26 cellular contexts compared by ENCODE assay signal in genomic region chrX:8033175-8033574, GRCh38.
"Had no signal": no experiment of that assay in that cellular context is flagged by ENCODE, and none has a peak within 500 bp of the region (broad histone marks: within the 10 kb centered on the region; RNA-seq: fewer than 3 reads in every experiment).

No MANE protein-coding gene starts in this region.

- H3K4me3 ChIP-seq: colonic mucosa, dorsolateral prefrontal cortex, esophagus squamous epithelium, gastrocnemius medialis, heart left ventricle, lung, upper lobe of right lung had no signal

- H3K4me3 Mint-ChIP-seq: activated naive CD8-positive, alpha-beta T cell treated with anti-CD3 and anti-CD28 coated beads, Interleukin-2, amount 10 ng/mL, durations not matched to agents 7 days and 5 days; activated T-helper 17 cell treated with anti-CD3 and anti-CD28 coated beads, Interleukin-2, amount 50 U/mL, for 72 hours; effector memory CD8-positive, alpha-beta T cell; naive thymus-derived CD4-positive, alpha-beta T cell had no signal

- DNase-seq: activated CD4-positive, alpha-beta T cell treated with anti-CD3 and anti-CD28 coated beads, Interleukin-2, amount 50 U/mL, for 1 hour; activated CD4-positive, CD25-positive, alpha-beta regulatory T cell treated with anti-CD3 and anti-CD28 coated beads, Interleukin-2, amount 50 U/mL, for 72 hours; activated naive CD4-positive, alpha-beta T cell; activated naive CD8-positive, alpha-beta T cell treated with anti-CD3 and anti-CD28 coated beads, Interleukin-2, amount 10 ng/mL, durations not matched to agents 7 days and 5 days; activated T-cell treated with anti-CD3 and anti-CD28 coated beads, Interleukin-2, amount 50 U/mL, for 1 hour; amniotic stem cell; colonic mucosa; dorsolateral prefrontal cortex; effector memory CD8-positive, alpha-beta T cell; esophagus squamous epithelium; gastrocnemius medialis; heart left ventricle; naive thymus-derived CD4-positive, alpha-beta T cell; stimulated activated CD4-positive, alpha-beta T cell treated with anti-CD3 and anti-CD28 coated beads, Interleukin-2, amount 100 ng/mL, for 48 hours; stimulated activated CD8-positive, alpha-beta memory T cell treated with anti-CD3 and anti-CD28 coated beads, Interleukin-4, amount 100 ng/mL, for 48 hours; stimulated activated naive CD4-positive, alpha-beta T cell; T-helper 1 cell; upper lobe of right lung; WERI-Rb-1 had no signal

- ATAC-seq: activated T-helper 17 cell treated with anti-CD3 and anti-CD28 coated beads, Interleukin-2, amount 50 U/mL, for 72 hours; effector memory CD8-positive, alpha-beta T cell; gastrocnemius medialis; heart left ventricle; left lobe of liver; naive thymus-derived CD4-positive, alpha-beta T cell; upper lobe of right lung had no signal

- H3K27ac Mint-ChIP-seq: activated naive CD8-positive, alpha-beta T cell treated with anti-CD3 and anti-CD28 coated beads, Interleukin-2, amount 10 ng/mL, durations not matched to agents 7 days and 5 days; activated T-helper 17 cell treated with anti-CD3 and anti-CD28 coated beads, Interleukin-2, amount 50 U/mL, for 72 hours; effector memory CD8-positive, alpha-beta T cell; naive thymus-derived CD4-positive, alpha-beta T cell had no signal

- H3K4me1 Mint-ChIP-seq: activated T-helper 17 cell treated with anti-CD3 and anti-CD28 coated beads, Interleukin-2, amount 50 U/mL, for 72 hours had no signal

- H3K27me3 Mint-ChIP-seq: activated naive CD8-positive, alpha-beta T cell treated with anti-CD3 and anti-CD28 coated beads, Interleukin-2, amount 10 ng/mL, durations not matched to agents 7 days and 5 days; activated T-helper 17 cell treated with anti-CD3 and anti-CD28 coated beads, Interleukin-2, amount 50 U/mL, for 72 hours; naive thymus-derived CD4-positive, alpha-beta T cell had no signal

- H3K27ac ChIP-seq: colonic mucosa, dorsolateral prefrontal cortex, esophagus squamous epithelium, gastrocnemius medialis, heart left ventricle, upper lobe of right lung, WERI-Rb-1 had no signal

- H3K4me1 ChIP-seq: colonic mucosa, esophagus squamous epithelium, upper lobe of right lung had no signal

- H3K9me3 Mint-ChIP-seq: activated naive CD8-positive, alpha-beta T cell treated with anti-CD3 and anti-CD28 coated beads, Interleukin-2, amount 10 ng/mL, durations not matched to agents 7 days and 5 days; activated T-helper 17 cell treated with anti-CD3 and anti-CD28 coated beads, Interleukin-2, amount 50 U/mL, for 72 hours; effector memory CD8-positive, alpha-beta T cell; naive thymus-derived CD4-positive, alpha-beta T cell had no signal

- H3K9me3 ChIP-seq: colonic mucosa, esophagus squamous epithelium, gastrocnemius medialis, heart left ventricle, upper lobe of right lung had no signal

- H3K36me3 ChIP-seq: colonic mucosa, esophagus squamous epithelium, gastrocnemius medialis, heart left ventricle, upper lobe of right lung, WERI-Rb-1 had no signal

- H3K36me3 Mint-ChIP-seq: activated naive CD8-positive, alpha-beta T cell treated with anti-CD3 and anti-CD28 coated beads, Interleukin-2, amount 10 ng/mL, durations not matched to agents 7 days and 5 days; naive thymus-derived CD4-positive, alpha-beta T cell had no signal

- H3K27me3 ChIP-seq: colonic mucosa, esophagus squamous epithelium, gastrocnemius medialis, heart left ventricle, upper lobe of right lung had no signal

- FAIRE-seq: bronchial epithelial cell, endothelial cell of umbilical vein, islet of Langerhans, TTC549 had no signal
